26 cellular contexts compared by ENCODE assay signal in genomic region chr4:104263100-104263499, GRCh38.
"Had no signal": no experiment of that assay in that cellular context is flagged by ENCODE, and none has a peak within 500 bp of the region (broad histone marks: within the 10 kb centered on the region; RNA-seq: fewer than 3 reads in every experiment).

No MANE protein-coding gene starts in this region.

- H3K4me1 ChIP-seq: neural progenitor cell, parathyroid adenoma, psoas muscle, spleen, stomach, testis, tibial artery, transverse colon, upper lobe of right lung, uterus had no signal

- H2AFZ ChIP-seq: neural progenitor cell, parathyroid adenoma had no signal

- H3K4me3 ChIP-seq: neural progenitor cell, ovary, psoas muscle, skin epidermis, smooth muscle cell, spleen, stomach, testis, tibial artery, transverse colon, upper lobe of right lung, uterus had no signal

- H3K27me3 ChIP-seq: neural progenitor cell, spleen, stomach, testis, tibial artery, transverse colon, upper lobe of right lung, uterus had no signal

- H3K4me2 ChIP-seq: neural progenitor cell, smooth muscle cell had no signal

- ATAC-seq: natural killer cell; psoas muscle; right cardiac atrium; sciatic nerve; stimulated activated effector memory CD8-positive, alpha-beta T cell treated with anti-CD3 and anti-CD28 coated beads, Interleukin-12 subunit alpha, Interleukin-12 subunit beta, amount 100 ng/mL, for 72 hours; stimulated activated naive B cell treated with anti-CD40 and anti-IgM and Interleukin-4, amounts not matched to agents 10 μg/mL and 1 μg/mL and 100 μg/mL, for 72 hours; upper lobe of right lung had no signal

- H3K36me3 ChIP-seq: neural progenitor cell, ovary, spleen, stomach, tibial artery, transverse colon, upper lobe of right lung, uterus had no signal

- H3K27ac ChIP-seq: neural progenitor cell, ovary, parathyroid adenoma, psoas muscle, skin epidermis, spleen, stomach, testis, tibial artery, transverse colon, upper lobe of right lung, uterus had no signal

- H3K9ac ChIP-seq: neural progenitor cell, parathyroid adenoma had no signal

- H3K9me3 ChIP-seq: ovary, psoas muscle, spleen, stomach, testis, tibial artery, transverse colon, upper lobe of right lung, uterus had no signal

- DNase-seq: naive B cell; natural killer cell; occipital lobe; ovary; posterior cingulate gyrus; psoas muscle; right cardiac atrium; spleen; stimulated activated CD4-positive, alpha-beta T cell treated with anti-CD3 and anti-CD28 coated beads, Interleukin-12 subunit alpha, Interleukin-12 subunit beta, amount 100 ng/mL, for 4 hours; stimulated activated CD4-positive, alpha-beta T cell treated with anti-CD3 and anti-CD28 coated beads, Interleukin-2, amount 100 ng/mL, for 24 hours; stimulated activated CD4-positive, alpha-beta T cell treated with anti-CD3 and anti-CD28 coated beads, Interleukin-2, amount 100 ng/mL, for 48 hours; stimulated activated CD4-positive, alpha-beta T cell treated with anti-CD3 and anti-CD28 coated beads, Interleukin-4, amount 100 ng/mL, for 24 hours; stimulated activated naive B cell treated with anti-CD40 and anti-IgM and Interleukin-4, amounts not matched to agents 10 μg/mL and 1 μg/mL and 100 μg/mL, for 72 hours; stimulated activated naive CD4-positive, alpha-beta T cell treated with Interleukin-2 at 50 U/mL for 16 hours; stomach; testis; tibial artery; transverse colon; upper lobe of right lung; uterus had no signal
